ENCODE assay signal across 8 cellular contexts in genomic region chr20:461254-462198, GRCh38. TPM values are rescaled to one million over a fixed set of nuclear protein-coding genes. Genes with fewer than 3 reads are reported as not detected.
DNase-seq lines count a peak whose midpoint lies in the region; ATAC-seq and TF ChIP-seq lines count a peak whose summit lies in the region.

No MANE protein-coding gene starts in this region.

- H3K4me3 ChIP-seq in effector memory CD4-positive, alpha-beta T cell (ENCODE audit: insufficient read depth, low read depth, low read length, poor library complexity, severe bottlenecking), result peak overlapping the region; percentile 89

- peaks cover 43% of the 10 kb centered on the region for H3K4me1 Mint-ChIP-seq in activated CD4-positive, alpha-beta T cell treated with anti-CD3 and anti-CD28 coated beads, Interleukin-2, amount 10 ng/mL, durations not matched to agents 24 days and 14 days
- peaks cover 35% of the 10 kb centered on the region for H3K4me1 Mint-ChIP-seq in mesothelial cell of epicardium

- peaks cover 6% of the 10 kb centered on the region for H3K4me1 ChIP-seq in effector memory CD4-positive, alpha-beta T cell (ENCODE audit: control insufficient read depth, insufficient read depth, low read length, poor library complexity, severe bottlenecking)

- no peaks in the 10 kb centered on the region for H3K36me3 ChIP-seq in effector memory CD4-positive, alpha-beta T cell (ENCODE audit: control insufficient read depth, insufficient read depth, low read length)

- H3K9me3 Mint-ChIP-seq in activated CD4-positive, alpha-beta T cell treated with anti-CD3 and anti-CD28 coated beads, Interleukin-2, amount 10 ng/mL, durations not matched to agents 24 days and 14 days, result no peaks in the 10 kb centered on the region
- peaks cover 3% of the 10 kb centered on the region for H3K9me3 Mint-ChIP-seq in mesothelial cell of epicardium

- H3K27ac Mint-ChIP-seq in activated CD4-positive, alpha-beta T cell treated with anti-CD3 and anti-CD28 coated beads, Interleukin-2, amount 10 ng/mL, durations not matched to agents 24 days and 14 days, result peak overlapping the region; percentile 92
- H3K27ac Mint-ChIP-seq in mesothelial cell of epicardium, result peak overlapping the region; percentile 96

- peak overlapping the region; percentile 82 for H3K27ac ChIP-seq in effector memory CD4-positive, alpha-beta T cell (ENCODE audit: insufficient read depth, low read length, poor library complexity, severe bottlenecking)

- TF ChIP-seq CTCF in mesothelial cell of epicardium (IDR thresholded peaks at IDR 0.05; ENCODE audit: unreplicated experiment), result no peak

- intact Hi-C loops in activated CD4-positive, alpha-beta T cell treated with anti-CD3 and anti-CD28 coated beads, Interleukin-2, amount 10 ng/mL, durations not matched to agents 24 days and 14 days (cut with micrococcal nuclease), result loop anchor here (1.0 to 2.0 kb wide), 4 partner anchors 18 to 81 kb away; partner anchors contain the start of genes RBCK1 and TRIB3

- peak; percentile 20 for ATAC-seq in HG02623 (IDR thresholded peaks at IDR 0.05; ENCODE audit: unreplicated experiment)

- no peaks in the 10 kb centered on the region for H3K9me3 ChIP-seq in effector memory CD4-positive, alpha-beta T cell (ENCODE audit: control insufficient read depth, low read length)

- H3K4me3 Mint-ChIP-seq in activated CD4-positive, alpha-beta T cell treated with anti-CD3 and anti-CD28 coated beads, Interleukin-2, amount 10 ng/mL, durations not matched to agents 24 days and 14 days, result peak overlapping the region; percentile 95
- H3K4me3 Mint-ChIP-seq in mesothelial cell of epicardium, result peak overlapping the region; percentile 96

- H3K36me3 Mint-ChIP-seq in activated CD4-positive, alpha-beta T cell treated with anti-CD3 and anti-CD28 coated beads, Interleukin-2, amount 10 ng/mL, durations not matched to agents 24 days and 14 days (ENCODE audit: low read depth), result peaks cover 23% of the 10 kb centered on the region
- no peaks in the 10 kb centered on the region for H3K36me3 Mint-ChIP-seq in mesothelial cell of epicardium

- H3K27me3 ChIP-seq in effector memory CD4-positive, alpha-beta T cell (replicated peaks; ENCODE audit: control insufficient read depth, insufficient read depth, low read length, poor library complexity, severe bottlenecking), result no peaks in the 10 kb centered on the region

- DNase-seq in NCI-H2029 (lab: John Stamatoyannopoulos, UW) (peak; percentile 19), NCI-H2029 treated with DMSO at 0.1 percent for 48 hours (lab: John Stamatoyannopoulos, UW) (no peak), MV-4-11 (lab: John Stamatoyannopoulos, UW) (peak; percentile 9), mesothelial cell of epicardium (ENCODE audit: low spot score in 2 of 2, unreplicated experiment in 2 of 2) (peak; percentile 45 to 72)
- DNase-seq in activated CD4-positive, alpha-beta T cell treated with anti-CD3 and anti-CD28 coated beads, Interleukin-2, amount 10 ng/mL, durations not matched to agents 24 days and 14 days, result peak; percentile 88
- peak in 2 of 3 donors; percentile 14 to 32 for DNase-seq in effector memory CD4-positive, alpha-beta T cell
- DNase-seq in stimulated activated CD8-positive, alpha-beta memory T cell treated with anti-CD3 and anti-CD28 coated beads, Interleukin-7, amount 100 ng/mL, for 4 hours (ENCODE audit: low read depth in 2 of 2), result peak; percentile 29 to 51

- no peaks in the 10 kb centered on the region for H3K27me3 Mint-ChIP-seq in activated CD4-positive, alpha-beta T cell treated with anti-CD3 and anti-CD28 coated beads, Interleukin-2, amount 10 ng/mL, durations not matched to agents 24 days and 14 days
- H3K27me3 Mint-ChIP-seq in mesothelial cell of epicardium (ENCODE audit: low read depth), result no peaks in the 10 kb centered on the region

RNA-seq across cellular contexts. Expression of gene TBC1D20, which starts 0.8 kb away (rescaled TPM):
- 34.3 and 35.4 TPM in 2 replicates for total RNA-seq in activated CD4-positive, alpha-beta T cell treated with anti-CD3 and anti-CD28 coated beads, Interleukin-2, amount 10 ng/mL, durations not matched to agents 24 days and 14 days
- total RNA-seq in mesothelial cell of epicardium, result 34.1 to 37.1 TPM (median 34.4 TPM) in 3 replicates

RNA-seq across cellular contexts. Expression of gene RBCK1, which starts 53.4 kb away (rescaled TPM):
- 128 and 135 TPM in 2 replicates for total RNA-seq in activated CD4-positive, alpha-beta T cell treated with anti-CD3 and anti-CD28 coated beads, Interleukin-2, amount 10 ng/mL, durations not matched to agents 24 days and 14 days
- total RNA-seq in mesothelial cell of epicardium, result 108 to 111 TPM (median 108 TPM) in 3 replicates
